Comparison of ENCODE assay signal across 24 cellular contexts in the genomic region with DNA sequence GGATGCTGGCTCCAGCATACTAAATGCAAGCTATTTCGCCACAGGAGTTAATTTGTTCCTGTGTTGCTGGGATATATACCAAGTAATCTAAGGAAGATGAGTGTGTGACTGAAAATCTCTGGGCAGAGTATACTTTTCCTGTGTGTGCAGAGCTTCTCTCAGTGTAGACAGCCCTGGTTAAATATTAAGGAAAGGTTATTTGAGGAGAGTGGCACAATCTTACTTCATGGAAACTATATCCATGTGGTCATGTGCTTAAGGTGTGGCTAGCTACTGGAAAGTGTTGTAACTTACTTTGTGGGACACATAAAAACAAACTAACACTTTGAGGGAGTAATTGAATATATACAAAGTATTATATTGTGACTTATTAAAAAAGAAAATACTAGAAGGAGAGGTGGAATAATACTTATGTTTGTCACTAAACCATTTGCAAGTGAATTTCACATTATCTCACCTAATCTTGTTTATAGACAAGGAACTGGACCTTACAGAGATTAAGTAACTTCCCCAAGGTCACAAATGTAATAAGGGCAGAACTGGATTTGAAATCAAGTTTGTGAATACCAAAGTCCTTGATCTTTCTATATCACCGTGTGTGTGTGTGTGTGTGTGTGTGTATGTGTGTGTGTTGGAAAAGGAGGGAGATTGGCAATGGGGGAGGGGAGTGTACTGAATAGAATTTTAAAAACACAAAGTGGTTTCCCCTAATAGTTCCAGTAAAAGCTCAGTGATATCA.
DNase-seq lines count a peak whose midpoint lies in the region; ATAC-seq and TF ChIP-seq lines count a peak whose summit lies in the region.
"Had no signal": no experiment of that assay in that cellular context is flagged by ENCODE, and none has a peak within 500 bp of the region (broad histone marks: within the 10 kb centered on the region; RNA-seq: fewer than 3 reads in every experiment).

No MANE protein-coding gene starts in this region.

- no peaks in the 10 kb centered on the region for H3K36me3 ChIP-seq in right lobe of liver
- no peaks in the 10 kb centered on the region for H3K36me3 ChIP-seq in stomach
- no peaks in the 10 kb centered on the region for H3K36me3 ChIP-seq in ovary
- H3K36me3 ChIP-seq: esophagus muscularis mucosa, HAP-1 had no signal

- TF ChIP-seq CTCF in right lobe of liver (IDR thresholded peaks at IDR 0.05) (no peak), stomach (IDR thresholded peaks at IDR 0.05) (no peak), ovary (IDR thresholded peaks at IDR 0.05) (no peak)

- no peaks in the 10 kb centered on the region for H3K27me3 ChIP-seq in right lobe of liver
- no peaks in the 10 kb centered on the region for H3K27me3 ChIP-seq in stomach
- H3K27me3 ChIP-seq in ovary: no peaks in the 10 kb centered on the region
- H3K27me3 ChIP-seq: esophagus muscularis mucosa had no signal

- H3K4me3 ChIP-seq in right lobe of liver: no peak overlapping the region
- H3K4me3 ChIP-seq in stomach: no peak overlapping the region
- H3K4me3 ChIP-seq in ovary: no peak overlapping the region
- H3K4me3 ChIP-seq: esophagus muscularis mucosa, HAP-1, lung had no signal

- H3K4me1 ChIP-seq in right lobe of liver (peaks cover 0 to 15% (median 7%) of the 10 kb centered on the region in 4 donors), stomach (peaks cover 0 to 33% (median 12%) of the 10 kb centered on the region in 4 donors), ovary (ENCODE audit: insufficient read depth) (peaks cover 2% of the 10 kb centered on the region)
- H3K4me1 ChIP-seq: esophagus muscularis mucosa had no signal

- no peak for TF ChIP-seq POLR2A in right lobe of liver (IDR thresholded peaks at IDR 0.05)
- TF ChIP-seq POLR2A in stomach (IDR thresholded peaks at IDR 0.05): no peak
- no peak for TF ChIP-seq POLR2A in ovary (IDR thresholded peaks at IDR 0.05)

- intact Hi-C loops in right lobe of liver (cut with DNase I) (no loop called here), stomach (cut with DNase I; ENCODE audit: low total_unique reads) (no loop called here), ovary (cut with DNase I) (no loop called here)

- 12% methylated on average over 2 of the region's 2 CpGs for WGBS in right lobe of liver (ENCODE audit: insufficient coverage, low coverage, low lambda C conversion rate, missing lambda C conversion rate)
- 35 to 43% (median 39%) methylated on average over 2 of the region's 2 CpGs for WGBS in stomach, 5 donors
- 53 to 66% (median 62%) methylated on average over 2 of the region's 2 CpGs for WGBS in ovary, 3 donors

- TF ChIP-seq EP300 in stomach (IDR thresholded peaks at IDR 0.05) (no peak), ovary (IDR thresholded peaks at IDR 0.05) (no peak)

- H3K9me3 ChIP-seq in right lobe of liver (no peaks in the 10 kb centered on the region), stomach (peaks cover 0 to 3% (median 0%) of the 10 kb centered on the region in 4 donors), ovary (no peaks in the 10 kb centered on the region)
- H3K9me3 ChIP-seq: HAP-1 had no signal

- peak; percentile 89 to 98 (median 94) for ATAC-seq in right lobe of liver
- no peak for ATAC-seq in GM19455 (IDR thresholded peaks at IDR 0.05; ENCODE audit: unreplicated experiment)
- no peak for ATAC-seq in stimulated activated naive CD8-positive, alpha-beta T cell treated with anti-CD3 and anti-CD28 coated beads, Interleukin-15, Interleukin-2, amounts not matched to agents 100 U/mL and 50 U/mL, for 24 hours
- ATAC-seq: activated CD8-positive, alpha-beta T cell treated with anti-CD3 and anti-CD28 coated beads, Interleukin-2, amount 10 ng/mL, durations not matched to agents 7 days and 5 days; right cardiac atrium; SK-N-SH treated with all-trans-retinoic acid at 6 μM for 48 hours had no signal

- H3K27ac ChIP-seq in epithelial cell of prostate: peak overlapping the region; percentile 27
- H3K27ac ChIP-seq in right lobe of liver: peak overlapping the region; percentile 36 to 78 (median 76)
- H3K27ac ChIP-seq in stomach: peak overlapping the region; percentile 63 to 73 (median 70)
- H3K27ac ChIP-seq in ovary: no peak overlapping the region
- H3K27ac ChIP-seq: esophagus muscularis mucosa had no signal

- DNase-seq in HuH-7.5 (ENCODE audit: low spot score) (peak; percentile 39), epithelial cell of prostate (ENCODE audit: low read depth, low spot score) (no peak), right lobe of liver (peak in 1 of 3 donors; percentile 45), stomach (no peak), cerebellar cortex (ENCODE audit: low spot score) (no peak), ovary (no peak)
- no peak for DNase-seq in stimulated activated naive CD8-positive, alpha-beta T cell treated with anti-CD3 and anti-CD28 coated beads, Interleukin-15, Interleukin-2, amounts not matched to agents 100 U/mL and 50 U/mL, for 24 hours
- DNase-seq: activated CD4-positive, CD25-positive, alpha-beta regulatory T cell; activated CD8-positive, alpha-beta T cell treated with anti-CD3 and anti-CD28 coated beads, Interleukin-2, amount 10 ng/mL, durations not matched to agents 7 days and 5 days; activated naive CD4-positive, alpha-beta T cell treated with Interleukin-2 at 50 U/mL for 16 hours; activated T-cell treated with anti-CD3 and anti-CD28 coated beads, Interleukin-2, amount 50 U/mL, for 1 hour; caudate nucleus; CD4-positive, alpha-beta memory T cell; NCI-H1105 treated with DMSO at 0.1 percent for 48 hours; NCI-H2081 treated with DMSO at 0.1 percent for 48 hours; NK-92 treated with Interleukin-12 subunit alpha and Interleukin-12 subunit beta, amount 100 ng/mL, for 24 hours; nucleus accumbens; right cardiac atrium; stimulated activated CD4-positive, alpha-beta T cell treated with anti-CD3 and anti-CD28 coated beads, Interleukin-15, amount 100 ng/mL, for 24 hours had no signal

Comparison
In these comparisons a context has a peak if more than half of its experiments do, and no peak if none do; other contexts are left out.
1. H3K27ac ChIP-seq: peak in epithelial cell of prostate (single experiment), right lobe of liver (3 of 3) and stomach (5 of 5); none in ovary (0 of 2).
2. ATAC-seq: peak in right lobe of liver (4 of 4); none in GM19455 (single experiment) and stimulated activated naive CD8-positive, alpha-beta T cell treated with anti-CD3 and anti-CD28 coated beads, Interleukin-15, Interleukin-2, amounts not matched to agents 100 U/mL and 50 U/mL, for 24 hours (single experiment).